Comparison of ENCODE assay signal across 14 cellular contexts in genomic region chr5:82183828-82184227, GRCh38.
DNase-seq lines count a peak whose midpoint lies in the region; ATAC-seq lines count a peak whose summit lies in the region.
"Had no signal": no experiment of that assay in that cellular context is flagged by ENCODE, and none has a peak within 500 bp of the region (broad histone marks: within the 10 kb centered on the region; RNA-seq: fewer than 3 reads in every experiment).

No MANE protein-coding gene starts in this region.

- no peaks in the 10 kb centered on the region for H3K9me3 ChIP-seq in right cardiac atrium (ENCODE audit: control insufficient read depth, low read length)
- H3K9me3 ChIP-seq: HAP-1, mucosa of descending colon had no signal

- H3K27me3 ChIP-seq in right cardiac atrium (ENCODE audit: control insufficient read depth, insufficient read depth): no peaks in the 10 kb centered on the region

- H3K4me1 ChIP-seq in right cardiac atrium (ENCODE audit: control insufficient read depth, insufficient read depth, low read length): peaks cover 2% of the 10 kb centered on the region
- H3K4me1 ChIP-seq: HAP-1 had no signal

- ATAC-seq in HG02610 (IDR thresholded peaks at IDR 0.05; ENCODE audit: unreplicated experiment): peak; percentile 90
- peak; percentile 41 to 43 for ATAC-seq in right cardiac atrium
- no peak for ATAC-seq in GM19035 (IDR thresholded peaks at IDR 0.05; ENCODE audit: unreplicated experiment)
- ATAC-seq in HG03439 (IDR thresholded peaks at IDR 0.05; ENCODE audit: unreplicated experiment): no peak
- no peak for ATAC-seq in HG02840 (IDR thresholded peaks at IDR 0.05; ENCODE audit: low FRiP score, unreplicated experiment)
- no peak for ATAC-seq in GM21717 (IDR thresholded peaks at IDR 0.05; ENCODE audit: unreplicated experiment)
- ATAC-seq: mucosa of descending colon had no signal

- DNase-seq in GF-D8 (lab: John Stamatoyannopoulos, UW) (peak; percentile 0), RPMI7951 (ENCODE audit: low read depth) (peak; percentile 26), right cardiac atrium (peak in 2 of 3 donors; percentile 29 to 31)
- DNase-seq: activated CD4-positive, CD25-positive, alpha-beta regulatory T cell; cortex of kidney; mucosa of descending colon; RPMI8226 had no signal

- intact Hi-C loops in right cardiac atrium (cut with DNase I): no loop called here

- no peak overlapping the region for H3K27ac ChIP-seq in right cardiac atrium (ENCODE audit: low read length)
- H3K27ac ChIP-seq: HL-60 had no signal

- WGBS in right cardiac atrium: 59% methylated on average over 1 of the region's 1 CpG

- H3K4me3 ChIP-seq in right cardiac atrium (ENCODE audit: low read length): no peak overlapping the region
- H3K4me3 ChIP-seq: HAP-1, mucosa of descending colon had no signal

Comparison
In these comparisons a context has a peak if more than half of its experiments do, and no peak if none do; other contexts are left out.
1. ATAC-seq: peak in HG02610 (single experiment) and right cardiac atrium (2 of 2); none in GM19035 (single experiment), HG03439 (single experiment), HG02840 (single experiment) and GM21717 (single experiment).
2. Peak in every context shown above with its lines, with median percentiles within 50 percentile points of each other: DNase-seq.